Comparison of ENCODE assay signal across 26 cellular contexts in the genomic region with DNA sequence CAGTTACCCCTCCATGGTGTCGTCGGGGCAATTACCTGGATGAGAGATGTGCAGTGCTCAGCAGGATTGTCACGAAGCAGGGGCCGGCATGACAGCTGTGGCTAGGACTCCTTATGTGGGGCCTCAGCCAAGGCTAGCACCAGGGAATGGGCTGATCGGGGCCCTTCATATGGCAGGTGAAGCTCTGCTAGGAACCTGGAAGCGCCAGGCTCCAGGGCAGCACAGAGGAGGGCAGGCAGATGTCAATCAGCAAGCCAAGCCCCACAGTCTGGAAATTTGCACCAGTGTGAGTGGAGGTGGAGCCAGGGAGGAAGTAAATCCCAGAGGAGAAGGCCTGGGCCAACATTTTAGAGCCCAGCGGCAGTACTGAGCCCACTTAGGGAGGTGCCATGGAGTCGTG. TPM values are rescaled to one million over a fixed set of nuclear protein-coding genes. Genes with fewer than 3 reads are reported as not detected.
"Had no signal": no experiment of that assay in that cellular context is flagged by ENCODE, and none has a peak within 500 bp of the region (broad histone marks: within the 10 kb centered on the region; RNA-seq: fewer than 3 reads in every experiment).

No MANE protein-coding gene starts in this region.

- H3K4me1 Mint-ChIP-seq: mesothelial cell of epicardium; naive B cell; neural crest cell; stimulated activated naive B cell treated with anti-CD40 and anti-IgM and Interleukin-4, amounts not matched to agents 10 μg/mL and 1 μg/mL and 100 μg/mL, for 72 hours had no signal

- H3K4me3 Mint-ChIP-seq: dendritic cell treated with granulocyte-macrophage colony-stimulating factor and Interleukin-4, amounts not matched to agents 40 ng/mL and 50 ng/mL, for 4 days; memory B cell; mesothelial cell of epicardium; naive B cell; natural killer cell treated with Interleukin-12 subunit alpha and Interleukin-12 subunit beta and Interleukin-15 and Interleukin-18, amount 100 ng/mL, for 72 hours; neural crest cell; stimulated activated naive B cell treated with anti-CD40 and anti-IgM and Interleukin-4, amounts not matched to agents 10 μg/mL and 1 μg/mL and 100 μg/mL, for 72 hours; type B pancreatic cell had no signal

- H2AFZ ChIP-seq: hepatocyte had no signal

- DNase-seq: central memory CD4-positive, alpha-beta T cell; colonic mucosa; effector memory CD4-positive, alpha-beta T cell; foreskin fibroblast; gastrocnemius medialis; heart left ventricle; kidney; mucosa of descending colon; naive B cell; stimulated activated CD4-positive, alpha-beta T cell treated with anti-CD3 and anti-CD28 coated beads, Interleukin-4, amount 100 ng/mL, for 4 hours; stimulated activated naive B cell treated with anti-CD40 and anti-IgM and Interleukin-4, amounts not matched to agents 10 μg/mL and 1 μg/mL and 100 μg/mL, for 72 hours; stomach; tibial artery had no signal

- H3K9me3 ChIP-seq: colonic mucosa, gastrocnemius medialis, heart left ventricle, mucosa of descending colon, prostate gland, right atrium auricular region, stomach, tibial artery had no signal

- H3K4me2 ChIP-seq: hepatocyte had no signal

- H3K36me3 Mint-ChIP-seq: memory B cell; mesothelial cell of epicardium; naive B cell; natural killer cell treated with Interleukin-12 subunit alpha and Interleukin-12 subunit beta and Interleukin-15 and Interleukin-18, amount 100 ng/mL, for 72 hours; stimulated activated naive B cell treated with anti-CD40 and anti-IgM and Interleukin-4, amounts not matched to agents 10 μg/mL and 1 μg/mL and 100 μg/mL, for 72 hours; type B pancreatic cell had no signal

- H3K27ac ChIP-seq: colonic mucosa, gastrocnemius medialis, hepatocyte, prostate gland, right atrium auricular region, stomach, tibial artery had no signal

- H3K4me1 ChIP-seq: colonic mucosa, gastrocnemius medialis, prostate gland, stomach, tibial artery had no signal

- H3K36me3 ChIP-seq: colonic mucosa, gastrocnemius medialis, heart left ventricle, prostate gland, right atrium auricular region, stomach had no signal

- FAIRE-seq: endometrium, kidney had no signal

- H3K9me3 Mint-ChIP-seq: dendritic cell treated with granulocyte-macrophage colony-stimulating factor and Interleukin-4, amounts not matched to agents 40 ng/mL and 50 ng/mL, for 4 days; memory B cell; mesothelial cell of epicardium; natural killer cell treated with Interleukin-12 subunit alpha and Interleukin-12 subunit beta and Interleukin-15 and Interleukin-18, amount 100 ng/mL, for 72 hours; neural crest cell; stimulated activated naive B cell treated with anti-CD40 and anti-IgM and Interleukin-4, amounts not matched to agents 10 μg/mL and 1 μg/mL and 100 μg/mL, for 72 hours; type B pancreatic cell had no signal

- H3K79me2 ChIP-seq: hepatocyte had no signal

- H3K4me3 ChIP-seq: colonic mucosa, gastrocnemius medialis, heart left ventricle, hepatocyte, lung, mucosa of descending colon, prostate gland, right atrium auricular region, stomach, tibial artery had no signal

- H3K27me3 ChIP-seq: colonic mucosa, gastrocnemius medialis, heart left ventricle, hepatocyte, right atrium auricular region, stomach, tibial artery had no signal

- H3K27me3 Mint-ChIP-seq: dendritic cell treated with granulocyte-macrophage colony-stimulating factor and Interleukin-4, amounts not matched to agents 40 ng/mL and 50 ng/mL, for 4 days; type B pancreatic cell had no signal

- H3K27ac Mint-ChIP-seq: dendritic cell treated with granulocyte-macrophage colony-stimulating factor and Interleukin-4, amounts not matched to agents 40 ng/mL and 50 ng/mL, for 4 days; memory B cell; mesothelial cell of epicardium; naive B cell; natural killer cell treated with Interleukin-12 subunit alpha and Interleukin-12 subunit beta and Interleukin-15 and Interleukin-18, amount 100 ng/mL, for 72 hours; stimulated activated naive B cell treated with anti-CD40 and anti-IgM and Interleukin-4, amounts not matched to agents 10 μg/mL and 1 μg/mL and 100 μg/mL, for 72 hours; type B pancreatic cell had no signal

RNA-seq across cellular contexts. Expression of gene SYNDIG1, which starts 21.2 kb away (rescaled TPM):
- total RNA-seq: glomerular endothelial cell; left lobe of liver; natural killer cell treated with Interleukin-12 subunit alpha and Interleukin-12 subunit beta and Interleukin-15 and Interleukin-18, amount 100 ng/mL, for 72 hours had no signal
